In genomic region chr1:85438353-85438752, GRCh38 we compare ENCODE assay signal across 1 cellular context.
TF ChIP-seq lines count a peak whose summit lies in the region.

No MANE protein-coding gene starts in this region.

TF ChIP-seq in HepG2, 621 proteins besides CTCF, POLR2A, EP300 and RAD21 (continued from another document and continues in another):
- TF ChIP-seq NFAT5 (CRISPR knock-in tag; IDR thresholded peaks at IDR 0.05), result no peak
- no peak for TF ChIP-seq MZF1 (CRISPR knock-in tag; IDR thresholded peaks at IDR 0.05; ENCODE audit: borderline replicate concordance)
- no peak for TF ChIP-seq RFX5 (IDR thresholded peaks at IDR 0.05; ENCODE audit: low read depth, low read length)
- no peak for TF ChIP-seq ZBTB7A (CRISPR knock-in tag; IDR thresholded peaks at IDR 0.05)
- no peak for TF ChIP-seq SP1 (IDR thresholded peaks at IDR 0.05)
- no peak for TF ChIP-seq SP1 (CRISPR knock-in tag; IDR thresholded peaks at IDR 0.05)
- no peak for TF ChIP-seq ZNF841 (CRISPR knock-in tag; IDR thresholded peaks at IDR 0.05; ENCODE audit: borderline replicate concordance)
- no peak for TF ChIP-seq GPN1 (CRISPR knock-in tag; IDR thresholded peaks at IDR 0.05; ENCODE audit: borderline replicate concordance)
- TF ChIP-seq HNF4A (CRISPR knock-in tag; IDR thresholded peaks at IDR 0.05), result peak; percentile 82
- peak; percentile 93 for TF ChIP-seq RXRB (CRISPR knock-in tag; IDR thresholded peaks at IDR 0.05; ENCODE audit: borderline replicate concordance)
- TF ChIP-seq ZNF225 (CRISPR knock-in tag; IDR thresholded peaks at IDR 0.05), result no peak
- no peak for TF ChIP-seq FOXA1 (IDR thresholded peaks at IDR 0.05)
- TF ChIP-seq FOXA1 (CRISPR knock-in tag; IDR thresholded peaks at IDR 0.05), result no peak
- TF ChIP-seq NR1H2 (CRISPR knock-in tag; IDR thresholded peaks at IDR 0.05; ENCODE audit: borderline replicate concordance, low read depth), result no peak
- TF ChIP-seq ZNF775 (CRISPR knock-in tag; IDR thresholded peaks at IDR 0.05; ENCODE audit: borderline replicate concordance), result no peak
- TF ChIP-seq ZNF614 (CRISPR knock-in tag; IDR thresholded peaks at IDR 0.05; ENCODE audit: borderline replicate concordance), result no peak
- TF ChIP-seq GTF3A (CRISPR knock-in tag; conservative IDR thresholded peaks at IDR 0.05), result no peak
- TF ChIP-seq GABPA (IDR thresholded peaks at IDR 0.05; ENCODE audit: low read depth, low read length), result no peak
- TF ChIP-seq GABPA (CRISPR knock-in tag; IDR thresholded peaks at IDR 0.05; ENCODE audit: low read depth), result peak; percentile 52
- TF ChIP-seq GATAD1 (CRISPR knock-in tag; IDR thresholded peaks at IDR 0.05), result no peak
- TF ChIP-seq ELK4 (CRISPR knock-in tag; IDR thresholded peaks at IDR 0.05; ENCODE audit: borderline replicate concordance), result no peak
- no peak for TF ChIP-seq U2AF2 (IDR thresholded peaks at IDR 0.05; ENCODE audit: low read depth, low read length)
- no peak for TF ChIP-seq GLI4 (CRISPR knock-in tag; IDR thresholded peaks at IDR 0.05; ENCODE audit: borderline replicate concordance)
- TF ChIP-seq ARID4A (CRISPR knock-in tag; IDR thresholded peaks at IDR 0.05; ENCODE audit: borderline replicate concordance), result no peak
- TF ChIP-seq SRSF9 (IDR thresholded peaks at IDR 0.05; ENCODE audit: borderline replicate concordance, insufficient read depth, low read depth, low read length, poor library complexity, severe bottlenecking), result no peak
- TF ChIP-seq RARA (CRISPR knock-in tag; IDR thresholded peaks at IDR 0.05), result peak; percentile 75
- TF ChIP-seq NR2F6 (IDR thresholded peaks at IDR 0.05), result peak; percentile 70
- peak; percentile 85 for TF ChIP-seq NR2F6 (CRISPR knock-in tag; IDR thresholded peaks at IDR 0.05)
- TF ChIP-seq ZNF709 (CRISPR knock-in tag; IDR thresholded peaks at IDR 0.05), result no peak
- no peak for TF ChIP-seq MXI1 (IDR thresholded peaks at IDR 0.05; ENCODE audit: borderline replicate concordance, low read depth, low read length)
- TF ChIP-seq HINFP (CRISPR knock-in tag; IDR thresholded peaks at IDR 0.05; ENCODE audit: low read depth), result no peak
- TF ChIP-seq ZNF674 (CRISPR knock-in tag; IDR thresholded peaks at IDR 0.05; ENCODE audit: low read depth), result no peak
- no peak for TF ChIP-seq THAP9 (CRISPR knock-in tag; IDR thresholded peaks at IDR 0.05; ENCODE audit: borderline replicate concordance)
- peak; percentile 56 for TF ChIP-seq POGZ (CRISPR knock-in tag; IDR thresholded peaks at IDR 0.05)
- TF ChIP-seq PAXIP1 (CRISPR knock-in tag; conservative IDR thresholded peaks at IDR 0.05), result peak; percentile 63
- peak; percentile 66; the same call in 1 of the 2 replicates for TF ChIP-seq ETV5 (CRISPR knock-in tag; IDR thresholded peaks at IDR 0.05; ENCODE audit: borderline replicate concordance)
- no peak for TF ChIP-seq ZNF543 (CRISPR knock-in tag; IDR thresholded peaks at IDR 0.05)
- no peak for TF ChIP-seq ZNF30 (CRISPR knock-in tag; IDR thresholded peaks at IDR 0.05)
- TF ChIP-seq ZNF292 (CRISPR knock-in tag; IDR thresholded peaks at IDR 0.05; ENCODE audit: borderline replicate concordance, low read depth), result peak; percentile 36; the same call in 1 of the 2 replicates
- TF ChIP-seq WIZ (CRISPR knock-in tag; IDR thresholded peaks at IDR 0.05), result no peak
- TF ChIP-seq ZNF678 (CRISPR knock-in tag; IDR thresholded peaks at IDR 0.05), result no peak
- TF ChIP-seq ZNF546 (CRISPR knock-in tag; conservative IDR thresholded peaks at IDR 0.05), result no peak
- no peak for TF ChIP-seq BCLAF1 (IDR thresholded peaks at IDR 0.05)
- TF ChIP-seq SOX13 (IDR thresholded peaks at IDR 0.05), result no peak
- 0 out of 4 replicates have a peak, but pooled peaks of 1 of the 2 experiments have one; percentile 12 for TF ChIP-seq SOX13 (CRISPR knock-in tag; conservative IDR thresholded peaks at IDR 0.05 in 1 of 2, IDR thresholded peaks at IDR 0.05 in 1 of 2)
